Comparison of ENCODE assay signal across 8 cellular contexts in genomic region chr9:120383999-120384924, GRCh38.
A peak's percentile ranks its signal among the peaks of the same experiment; 100 is the strongest.
DNase-seq lines count a peak whose midpoint lies in the region; ATAC-seq and TF ChIP-seq lines count a peak whose summit lies in the region.

No MANE protein-coding gene starts in this region.

- DNase-seq in GM23338 (ENCODE audit: low spot score) (peak; percentile 11), RPMI7951 (ENCODE audit: low read depth) (peak; percentile 91), foreskin fibroblast (peak; percentile 83 to 90), retina (peak; percentile 21), BE2C (no peak), iPS-NIHi7 (ENCODE audit: extremely low spot score) (no peak)

- H3K4me3 ChIP-seq in GM23338 (no peak overlapping the region), foreskin fibroblast (ENCODE audit: low read depth in 1 of 2, low read length in 2 of 2) (no peak overlapping the region), BE2C (ENCODE audit: low read depth, low read length) (no peak overlapping the region)

- H3K36me3 ChIP-seq in GM23338 (ENCODE audit: insufficient read depth) (no peaks in the 10 kb centered on the region; the same call in 1 of the 2 replicates), BE2C (peaks cover 11% of the 10 kb centered on the region)

- H3K36me3 Mint-ChIP-seq in GM23338 (ENCODE audit: low read depth): peaks cover 26% of the 10 kb centered on the region

- no peak overlapping the region for H3K4me2 ChIP-seq in GM23338

- H3K4me1 Mint-ChIP-seq in GM23338: peaks cover 8% of the 10 kb centered on the region; the same call in 2 of the 3 replicates

- no peaks in the 10 kb centered on the region for H4K20me1 ChIP-seq in GM23338 (replicated peaks; ENCODE audit: insufficient read depth)

- H3K27me3 Mint-ChIP-seq in GM23338 (ENCODE audit: insufficient read depth, low read depth, poor library complexity): peaks cover 20% of the 10 kb centered on the region

- peaks cover 4% of the 10 kb centered on the region for H3K9me3 Mint-ChIP-seq in GM23338

- no peaks in the 10 kb centered on the region for H3F3A ChIP-seq in GM23338 (replicated peaks; ENCODE audit: low read depth)

- no peak overlapping the region for H2AFZ ChIP-seq in GM23338

- no peak overlapping the region for H3K27ac Mint-ChIP-seq in GM23338

- no peaks in the 10 kb centered on the region for H3K79me2 ChIP-seq in GM23338 (replicated peaks; ENCODE audit: insufficient read depth)

- H3K4me1 ChIP-seq in GM23338 (ENCODE audit: insufficient read depth) (no peaks in the 10 kb centered on the region), BE2C (peaks cover 7% of the 10 kb centered on the region; the same call in 1 of the 2 replicates)

- no peak overlapping the region for H3K4me3 Mint-ChIP-seq in GM23338

- ATAC-seq in GM23338 (peak; percentile 21), HG02623 (IDR thresholded peaks at IDR 0.05; ENCODE audit: unreplicated experiment) (no peak), HG03521 (IDR thresholded peaks at IDR 0.05; ENCODE audit: unreplicated experiment) (no peak)

- no peaks in the 10 kb centered on the region for H3K9me3 ChIP-seq in BE2C

- TF ChIP-seq CTCF in GM23338 (conservative IDR thresholded peaks at IDR 0.05; ENCODE audit: low read depth in 2 of 2): no peak
- no peak for TF ChIP-seq CTCF in foreskin fibroblast (IDR thresholded peaks at IDR 0.05; ENCODE audit: low read depth, low read length)
- TF ChIP-seq CTCF in BE2C (IDR thresholded peaks at IDR 0.05; ENCODE audit: low read depth, low read length): no peak

- H3K27me3 ChIP-seq in GM23338 (ENCODE audit: insufficient read depth) (no peaks in the 10 kb centered on the region), BE2C (no peaks in the 10 kb centered on the region)

- H3K9me2 ChIP-seq in GM23338 (ENCODE audit: insufficient read depth): no peaks in the 10 kb centered on the region

- no peak overlapping the region for H3K27ac ChIP-seq in GM23338 (ENCODE audit: low read depth)

TF ChIP-seq in GM23338, 12 proteins besides CTCF, POLR2A, EP300 and RAD21:
- TF ChIP-seq EZH2 (IDR thresholded peaks at IDR 0.05; ENCODE audit: low read depth, unreplicated experiment) (no peak), ZNF114 (CRISPR knock-in tag; IDR thresholded peaks at IDR 0.05) (no peak), ZNF331 (CRISPR knock-in tag; IDR thresholded peaks at IDR 0.05; ENCODE audit: low read depth) (no peak), ETS1 (IDR thresholded peaks at IDR 0.05) (no peak), CREB1 (CRISPR knock-in tag; IDR thresholded peaks at IDR 0.05; ENCODE audit: low read depth) (no peak), POLR2AphosphoS5 (IDR thresholded peaks at IDR 0.05; ENCODE audit: low read depth) (no peak), EZH2phosphoT487 (IDR thresholded peaks at IDR 0.05; ENCODE audit: unreplicated experiment) (no peak), ZNF462 (CRISPR knock-in tag; IDR thresholded peaks at IDR 0.05) (no peak), JUNB (IDR thresholded peaks at IDR 0.05; ENCODE audit: unreplicated experiment) (no peak), NANOG (IDR thresholded peaks at IDR 0.05; ENCODE audit: borderline replicate concordance) (no peak), REST (IDR thresholded peaks at IDR 0.05; ENCODE audit: unreplicated experiment) (no peak), STAT1 (IDR thresholded peaks at IDR 0.05; ENCODE audit: unreplicated experiment) (no peak)

Comparison
In these comparisons a context has a peak if more than half of its experiments do, and no peak if none do; other contexts are left out.
1. DNase-seq: peak in GM23338 (single experiment), RPMI7951 (single experiment), foreskin fibroblast (2 of 2) and retina (single experiment); none in BE2C (single experiment) and iPS-NIHi7 (single experiment).